Comparison of ENCODE assay signal across 8 cellular contexts in genomic region chr1:235074335-235075120, GRCh38. TPM values are rescaled to one million over a fixed set of nuclear protein-coding genes. Genes with fewer than 3 reads are reported as not detected.
DNase-seq lines count a peak whose midpoint lies in the region; ATAC-seq and TF ChIP-seq lines count a peak whose summit lies in the region.

No MANE protein-coding gene starts in this region.

- CTCF ChIA-PET in RWPE1 (lab: Yijun Ruan, JAX), result no interaction called here

- H3K36me3 ChIP-seq in CD4-positive, CD25-positive, alpha-beta regulatory T cell (ENCODE audit: control insufficient read depth, insufficient read depth, low read length), result no peaks in the 10 kb centered on the region

- POLR2A ChIA-PET in RWPE1 (lab: Yijun Ruan, JAX; ENCODE audit: low non-redundant PET), result interaction anchor here (0.6 kb wide), 1 partner anchor 99 kb away, joined by 3 read pairs; no protein-coding TSS in a partner anchor

- peak; percentile 49 to 63 for ATAC-seq in CD4-positive, CD25-positive, alpha-beta regulatory T cell (ENCODE audit: low read depth in 2 of 2)
- ATAC-seq in GM19455 (IDR thresholded peaks at IDR 0.05; ENCODE audit: unreplicated experiment) (peak; percentile 43), HG03521 (IDR thresholded peaks at IDR 0.05; ENCODE audit: unreplicated experiment) (peak; percentile 32)

- peaks cover 19% of the 10 kb centered on the region for H3K4me1 ChIP-seq in CD4-positive, CD25-positive, alpha-beta regulatory T cell (ENCODE audit: control insufficient read depth, insufficient read depth, low read length, poor library complexity, severe bottlenecking)

- peak overlapping the region; percentile 75 to 90 (median 82) for H3K27ac Mint-ChIP-seq in CD4-positive, CD25-positive, alpha-beta regulatory T cell

- no peak for TF ChIP-seq CTCF in RWPE1 (conservative IDR thresholded peaks at IDR 0.05; ENCODE audit: low read depth)

- peak in 2 of 3 donors; percentile 4 to 42 for DNase-seq in CD4-positive, CD25-positive, alpha-beta regulatory T cell
- DNase-seq in RWPE1 (ENCODE audit: low spot score), result no peak
- DNase-seq in amygdala (lab: John Stamatoyannopoulos, UW), result peak in 44 of 56 donors; percentile 10 to 82 (median 53)
- DNase-seq in iris pigment epithelial cell (ENCODE audit: low read depth), result peak; percentile 85
- peak; percentile 77 for DNase-seq in stimulated activated CD4-positive, alpha-beta T cell treated with anti-CD3 and anti-CD28 coated beads, Interleukin-15, amount 100 ng/mL, for 24 hours
- DNase-seq in cortex of kidney (lab: John Stamatoyannopoulos, UW), result no peak

- no peaks in the 10 kb centered on the region for H3K36me3 Mint-ChIP-seq in CD4-positive, CD25-positive, alpha-beta regulatory T cell

- peak overlapping the region; percentile 4 to 87 (median 73) for H3K4me3 Mint-ChIP-seq in CD4-positive, CD25-positive, alpha-beta regulatory T cell

- H3K9me3 ChIP-seq in CD4-positive, CD25-positive, alpha-beta regulatory T cell (ENCODE audit: control insufficient read depth in 2 of 2, low read length in 2 of 2), result no peaks in the 10 kb centered on the region

- H3K9me3 Mint-ChIP-seq in CD4-positive, CD25-positive, alpha-beta regulatory T cell, result no peaks in the 10 kb centered on the region

- peak overlapping the region; percentile 1 for H3K27ac ChIP-seq in CD4-positive, CD25-positive, alpha-beta regulatory T cell (ENCODE audit: insufficient read depth, low read length, poor library complexity, severe bottlenecking)
- H3K27ac ChIP-seq in RWPE1, result peak overlapping the region; percentile 86

- H3K27me3 ChIP-seq in CD4-positive, CD25-positive, alpha-beta regulatory T cell (ENCODE audit: control insufficient read depth, insufficient read depth, low read length), result no peaks in the 10 kb centered on the region

- H3K4me1 Mint-ChIP-seq in CD4-positive, CD25-positive, alpha-beta regulatory T cell, result peaks cover 0 to 33% (median 17%) of the 10 kb centered on the region in 4 donors

- H3K27me3 Mint-ChIP-seq in CD4-positive, CD25-positive, alpha-beta regulatory T cell, result peaks cover 5% of the 10 kb centered on the region

- H3K4me3 ChIP-seq in CD4-positive, CD25-positive, alpha-beta regulatory T cell (ENCODE audit: low read depth, low read length), result peak overlapping the region; percentile 58

RNA-seq across cellular contexts. Expression of gene TOMM20, which starts 54.1 kb away (rescaled TPM):
- 102 TPM for total RNA-seq in CD4-positive, CD25-positive, alpha-beta regulatory T cell
- polyA plus RNA-seq in CD4-positive, CD25-positive, alpha-beta regulatory T cell, result 10 to 100 TPM; 50.5 to 67.9 (median 55.2) TPM

Comparison
In these comparisons a context has a peak if more than half of its experiments do, and no peak if none do; other contexts are left out.
1. DNase-seq: peak in CD4-positive, CD25-positive, alpha-beta regulatory T cell (2 of 3), amygdala (44 of 56), iris pigment epithelial cell (single experiment) and stimulated activated CD4-positive, alpha-beta T cell treated with anti-CD3 and anti-CD28 coated beads, Interleukin-15, amount 100 ng/mL, for 24 hours (single experiment); none in RWPE1 (single experiment) and cortex of kidney (single experiment).
2. Peak in every context shown above with its lines, with median percentiles within 50 percentile points of each other: ATAC-seq.